Comparison of ENCODE assay signal across 24 cellular contexts in genomic region chr14:102230481-102231210, GRCh38.
A peak's percentile ranks its signal among the peaks of the same experiment; 100 is the strongest.
DNase-seq lines count a peak whose midpoint lies in the region; ATAC-seq, FAIRE-seq and TF ChIP-seq lines count a peak whose summit lies in the region.
"Had no signal": no experiment of that assay in that cellular context is flagged by ENCODE, and none has a peak within 500 bp of the region (broad histone marks: within the 10 kb centered on the region; RNA-seq: fewer than 3 reads in every experiment).

No MANE protein-coding gene starts in this region.

- no peaks in the 10 kb centered on the region for H3K9me3 Mint-ChIP-seq in activated naive CD4-positive, alpha-beta T cell treated with anti-CD3 and anti-CD28 coated beads, Interleukin-2, amount 10 ng/mL, durations not matched to agents 7 days and 5 days
- no peaks in the 10 kb centered on the region for H3K9me3 Mint-ChIP-seq in nephron progenitor cell
- H3K9me3 Mint-ChIP-seq: CD8-positive, alpha-beta T cell; GM23338 had no signal

- H3K79me2 ChIP-seq in OCI-LY7 (ENCODE audit: insufficient read depth, low read depth, low read length) (no peaks in the 10 kb centered on the region), PC-3 (ENCODE audit: low read length) (peaks cover 12% of the 10 kb centered on the region; the same call in 1 of the 2 replicates)

- CTCF ChIA-PET in activated naive CD4-positive, alpha-beta T cell treated with anti-CD3 and anti-CD28 coated beads, Interleukin-2, amount 10 ng/mL, durations not matched to agents 7 days and 5 days (lab: Charles Lee): no interaction called here
- CTCF ChIA-PET in OCI-LY7 (lab: Charles Lee; ENCODE audit: unreplicated experiment) (no interaction called here), PC-3 (lab: Charles Lee) (no interaction called here)

- H4K20me1 ChIP-seq in OCI-LY7 (ENCODE audit: insufficient read depth, low read length) (no peaks in the 10 kb centered on the region), PC-3 (ENCODE audit: low read length) (no peaks in the 10 kb centered on the region)

- H3F3A ChIP-seq in PC-3 (ENCODE audit: low read length, unreplicated experiment): no peaks in the 10 kb centered on the region

- peaks cover 9% of the 10 kb centered on the region for H3K36me3 ChIP-seq in bronchial epithelial cell (ENCODE audit: control insufficient read depth, insufficient read depth, low read length)
- H3K36me3 ChIP-seq in OCI-LY7 (ENCODE audit: insufficient read depth, low read length): no peaks in the 10 kb centered on the region
- peaks cover 38% of the 10 kb centered on the region for H3K36me3 ChIP-seq in PC-3 (ENCODE audit: low read depth, low read length)
- H3K36me3 ChIP-seq: BLaER1 treated with 17β-estradiol and CSF1 and Interleukin-3, amounts not matched to agents 10 nM and 100 nM had no signal

- no peak overlapping the region for H3K9ac ChIP-seq in PC-3 (ENCODE audit: low read length)
- H3K9ac ChIP-seq: BLaER1 treated with 17β-estradiol and CSF1 and Interleukin-3, amounts not matched to agents 10 nM and 100 nM; SK-N-SH had no signal

- no peak overlapping the region for H3K4me3 Mint-ChIP-seq in activated naive CD4-positive, alpha-beta T cell treated with anti-CD3 and anti-CD28 coated beads, Interleukin-2, amount 10 ng/mL, durations not matched to agents 7 days and 5 days
- no peak overlapping the region for H3K4me3 Mint-ChIP-seq in nephron progenitor cell
- H3K4me3 Mint-ChIP-seq: CD8-positive, alpha-beta T cell; GM23338 had no signal

- no TSS peak for BruUV-seq in OCI-LY7 (replicated peaks; lab: Mats Ljungman, UMichigan)
- BruUV-seq in PC-3 (replicated peaks; lab: Mats Ljungman, UMichigan): no TSS peak

- H3K27ac Mint-ChIP-seq in activated naive CD4-positive, alpha-beta T cell treated with anti-CD3 and anti-CD28 coated beads, Interleukin-2, amount 10 ng/mL, durations not matched to agents 7 days and 5 days: no peak overlapping the region
- H3K27ac Mint-ChIP-seq in nephron progenitor cell: peak overlapping the region; percentile 88
- H3K27ac Mint-ChIP-seq: CD8-positive, alpha-beta T cell; GM23338 had no signal

- H3K27me3 Mint-ChIP-seq in activated naive CD4-positive, alpha-beta T cell treated with anti-CD3 and anti-CD28 coated beads, Interleukin-2, amount 10 ng/mL, durations not matched to agents 7 days and 5 days: peaks cover 6% of the 10 kb centered on the region
- H3K27me3 Mint-ChIP-seq in nephron progenitor cell (ENCODE audit: low read depth, poor library complexity): no peaks in the 10 kb centered on the region

- H2AFZ ChIP-seq in OCI-LY7 (ENCODE audit: low read length): no peak overlapping the region
- no peak overlapping the region for H2AFZ ChIP-seq in PC-3 (ENCODE audit: low read length)
- H2AFZ ChIP-seq: GM23338, PC-9 had no signal

- intact Hi-C loops in OCI-LY7 (cut with micrococcal nuclease; ENCODE audit: unreplicated experiment): no loop called here
- intact Hi-C loops in PC-3 (cut with micrococcal nuclease): no loop called here

- TF ChIP-seq CTCF in bronchial epithelial cell (IDR thresholded peaks at IDR 0.05; ENCODE audit: insufficient read depth, low read length, severe bottlenecking) (no peak), nephron progenitor cell (IDR thresholded peaks at IDR 0.05) (no peak), OCI-LY7 (conservative IDR thresholded peaks at IDR 0.05; ENCODE audit: low read length) (no peak), PC-3 (conservative IDR thresholded peaks at IDR 0.05; ENCODE audit: low read depth, low read length) (no peak)

- DNase-seq in activated naive CD4-positive, alpha-beta T cell treated with anti-CD3 and anti-CD28 coated beads, Interleukin-2, amount 10 ng/mL, durations not matched to agents 7 days and 5 days: peak; percentile 12
- no peak for DNase-seq in activated naive CD4-positive, alpha-beta T cell (lab: John Stamatoyannopoulos, UW)
- DNase-seq in bronchial epithelial cell (ENCODE audit: low read depth) (no peak), nephron progenitor cell (no peak), OCI-LY7 (ENCODE audit: low spot score) (no peak), PC-3 (no peak), NCI-H187 treated with DMSO at 0.1 percent for 48 hours (lab: John Stamatoyannopoulos, UW) (no peak), cerebellar nuclear complex (lab: John Stamatoyannopoulos, UW) (no peak)
- DNase-seq: 8988T; Calu3; CD8-positive, alpha-beta T cell; Karpas-422; NCI-H1694; NCI-H446 treated with DMSO at 0.1 percent for 48 hours; NCI-H526 treated with DMSO at 0.1 percent for 48 hours; PC-9; SIG-M5; SK-N-SH had no signal

- H3K4me1 ChIP-seq in OCI-LY7 (ENCODE audit: insufficient read depth, low read length, poor library complexity, severe bottlenecking) (peaks cover 9% of the 10 kb centered on the region), PC-3 (ENCODE audit: insufficient read depth, low read length) (peaks cover 9% of the 10 kb centered on the region)

- no peaks in the 10 kb centered on the region for H3K36me3 Mint-ChIP-seq in activated naive CD4-positive, alpha-beta T cell treated with anti-CD3 and anti-CD28 coated beads, Interleukin-2, amount 10 ng/mL, durations not matched to agents 7 days and 5 days
- peaks cover 3% of the 10 kb centered on the region for H3K36me3 Mint-ChIP-seq in nephron progenitor cell (ENCODE audit: low read depth)
- H3K36me3 Mint-ChIP-seq: CD8-positive, alpha-beta T cell had no signal

- ATAC-seq in PC-3: no peak
- ATAC-seq: CD8-positive, alpha-beta T cell; GM23338; HCT116 had no signal

- H3K9me3 ChIP-seq in OCI-LY7 (ENCODE audit: low read length): no peaks in the 10 kb centered on the region
- no peaks in the 10 kb centered on the region for H3K9me3 ChIP-seq in PC-3 (ENCODE audit: low read length)
- H3K9me3 ChIP-seq: BLaER1 treated with 17β-estradiol and CSF1 and Interleukin-3, amounts not matched to agents 10 nM and 100 nM; SK-N-SH had no signal

- no peaks in the 10 kb centered on the region for H3K4me1 Mint-ChIP-seq in activated naive CD4-positive, alpha-beta T cell treated with anti-CD3 and anti-CD28 coated beads, Interleukin-2, amount 10 ng/mL, durations not matched to agents 7 days and 5 days
- H3K4me1 Mint-ChIP-seq in nephron progenitor cell: peaks cover 18% of the 10 kb centered on the region
- H3K4me1 Mint-ChIP-seq: GM23338 had no signal

- H3K27ac ChIP-seq in OCI-LY7 (ENCODE audit: low read depth, low read length, poor library complexity, severe bottlenecking) (no peak overlapping the region), PC-3 (ENCODE audit: low read length) (no peak overlapping the region)
- H3K27ac ChIP-seq: BLaER1 treated with 17β-estradiol and CSF1 and Interleukin-3, amounts not matched to agents 10 nM and 100 nM; PC-9 had no signal

- H3K27me3 ChIP-seq in bronchial epithelial cell (ENCODE audit: control insufficient read depth, insufficient read depth, low read length) (no peaks in the 10 kb centered on the region), PC-3 (ENCODE audit: low read length) (no peaks in the 10 kb centered on the region)
- H3K27me3 ChIP-seq: BLaER1 treated with 17β-estradiol and CSF1 and Interleukin-3, amounts not matched to agents 10 nM and 100 nM had no signal

- H3K9me2 ChIP-seq in OCI-LY7 (ENCODE audit: insufficient read depth, low read length) (no peaks in the 10 kb centered on the region), PC-3 (replicated peaks; ENCODE audit: low read length) (no peaks in the 10 kb centered on the region)
- H3K9me2 ChIP-seq: SK-N-SH had no signal

- POLR2A ChIA-PET in OCI-LY7 (lab: Charles Lee) (interaction anchor here (0.5 to 1.4 kb wide), 2 partner anchors 35 to 511 kb away, joined by 3 read pairs; no protein-coding TSS in a partner anchor), PC-3 (lab: Charles Lee; ENCODE audit: unreplicated experiment) (no interaction called here)

- H3K4me3 ChIP-seq in bronchial epithelial cell (ENCODE audit: low read depth, low read length) (no peak overlapping the region), OCI-LY7 (ENCODE audit: low read depth, low read length, poor library complexity, severe bottlenecking) (no peak overlapping the region), PC-3 (ENCODE audit: low read length) (no peak overlapping the region)
- H3K4me3 ChIP-seq: BLaER1 treated with 17β-estradiol and CSF1 and Interleukin-3, amounts not matched to agents 10 nM and 100 nM; GM23338; PC-9 had no signal

- peak; percentile 13 for FAIRE-seq in bronchial epithelial cell (lab: Jason Lieb, UNC)
- FAIRE-seq: G401.6, GM12892, HTR-8/SVneo had no signal

- H3K4me2 ChIP-seq in OCI-LY7 (ENCODE audit: low read length) (no peak overlapping the region), PC-3 (ENCODE audit: low read length) (no peak overlapping the region)
- H3K4me2 ChIP-seq: BLaER1 treated with 17β-estradiol and CSF1 and Interleukin-3, amounts not matched to agents 10 nM and 100 nM; GM23338; PC-9; SK-N-SH had no signal
